ENCODE assay signal across 8 cellular contexts in the genomic region with DNA sequence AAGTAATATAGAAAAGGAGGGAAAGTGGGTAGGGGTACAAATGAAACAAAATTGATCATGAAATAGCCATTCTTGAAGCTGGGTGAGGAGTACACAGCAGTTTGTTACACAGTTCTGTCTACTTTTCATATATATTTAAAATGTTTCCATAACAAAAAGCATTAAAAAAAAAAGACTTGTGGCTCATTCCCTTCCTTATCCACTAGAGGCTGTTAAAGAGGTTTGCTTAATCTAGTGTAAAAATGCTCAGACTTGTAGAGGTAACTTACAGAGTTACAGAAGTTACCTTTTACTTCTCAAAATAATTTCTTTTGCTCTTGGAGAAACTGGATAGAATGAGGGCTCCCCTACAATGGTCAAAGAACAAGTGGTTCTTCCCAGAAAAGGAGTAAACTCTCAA. TPM values are rescaled to one million over a fixed set of nuclear protein-coding genes. Genes with fewer than 3 reads are reported as not detected.
DNase-seq lines count a peak whose midpoint lies in the region; ATAC-seq, FAIRE-seq and TF ChIP-seq lines count a peak whose summit lies in the region.

No MANE protein-coding gene starts in this region.

- no peak overlapping the region for H3K4me2 ChIP-seq in endothelial cell of umbilical vein (ENCODE audit: insufficient read depth, low read length)

- peak overlapping the region; percentile 97 for H3K27ac Mint-ChIP-seq in activated T-cell treated with anti-CD3 and anti-CD28 coated beads, Interleukin-2, amount 50 U/mL, for 72 hours

- H3K79me2 ChIP-seq in endothelial cell of umbilical vein (ENCODE audit: control insufficient read depth, insufficient read depth, low read length): no peaks in the 10 kb centered on the region

- intact Hi-C loops in endothelial cell of umbilical vein (cut with micrococcal nuclease): loop anchor here (1.0 kb wide), 1 partner anchor 83 kb away; no protein-coding TSS in a partner anchor

- TF ChIP-seq POLR2A in endothelial cell of umbilical vein (IDR thresholded peaks at IDR 0.05; ENCODE audit: low read depth, low read length): no peak

- no peak overlapping the region for H2AFZ ChIP-seq in endothelial cell of umbilical vein (ENCODE audit: low read depth, low read length)

- DNase-seq in activated T-cell treated with anti-CD3 and anti-CD28 coated beads, Interleukin-2, amount 50 U/mL, for 72 hours: no peak
- DNase-seq in activated T-cell treated with anti-CD3 and anti-CD28 coated beads, Interleukin-2, amount 50 U/mL, for 1 hour: no peak
- peak; percentile 30 for DNase-seq in SK-MEL-5 (ENCODE audit: low read depth, low spot score)
- peak; percentile 34 for DNase-seq in endothelial cell of umbilical vein (ENCODE audit: low read depth, low spot score)
- no peak for DNase-seq in NCI-H146 (lab: John Stamatoyannopoulos, UW)
- DNase-seq in EL: no peak
- no peak for DNase-seq in hepatic stellate cell (ENCODE audit: low spot score)

- H3K4me1 ChIP-seq in endothelial cell of umbilical vein (ENCODE audit: control insufficient read depth, extremely low read depth, insufficient read depth, low read length): no peaks in the 10 kb centered on the region

- H3K4me1 Mint-ChIP-seq in activated T-cell treated with anti-CD3 and anti-CD28 coated beads, Interleukin-2, amount 50 U/mL, for 72 hours (ENCODE audit: low read depth): peaks cover 95% of the 10 kb centered on the region

- in situ Hi-C loops in SK-MEL-5 (cut with HindIII; ENCODE audit: low pct_unique_long_range_greater_than_20kb, low sequenced_read_pairs): no loop called here

- no peaks in the 10 kb centered on the region for H3K9me3 Mint-ChIP-seq in activated T-cell treated with anti-CD3 and anti-CD28 coated beads, Interleukin-2, amount 50 U/mL, for 72 hours

- no peak overlapping the region for H3K4me3 ChIP-seq in endothelial cell of umbilical vein (replicated peaks in 1 of 3; ENCODE audit: insufficient read depth in 1 of 3, low read depth in 1 of 3, low read length in 3 of 3)

- no peaks in the 10 kb centered on the region for H4K20me1 ChIP-seq in endothelial cell of umbilical vein (replicated peaks; ENCODE audit: control insufficient read depth, extremely low read depth, insufficient read depth, low read length)

- H3K4me3 Mint-ChIP-seq in activated T-cell treated with anti-CD3 and anti-CD28 coated beads, Interleukin-2, amount 50 U/mL, for 72 hours: peak overlapping the region; percentile 79 to 91

- H3K36me3 Mint-ChIP-seq in activated T-cell treated with anti-CD3 and anti-CD28 coated beads, Interleukin-2, amount 50 U/mL, for 72 hours (ENCODE audit: insufficient read depth in 2 of 2): peaks cover 2 to 6% of the 10 kb centered on the region in 2 donors

- H3K9ac ChIP-seq in endothelial cell of umbilical vein (replicated peaks; ENCODE audit: extremely low read depth, insufficient read depth, low read length): no peak overlapping the region

- H3K9me3 ChIP-seq in endothelial cell of umbilical vein (replicated peaks; ENCODE audit: control insufficient read depth, insufficient read depth, low read length): no peaks in the 10 kb centered on the region

- BruUV-seq in endothelial cell of umbilical vein (replicated peaks; lab: Mats Ljungman, UMichigan): no TSS peak

- POLR2A ChIA-PET in endothelial cell of umbilical vein (lab: Charles Lee): no interaction called here

- H3K27me3 Mint-ChIP-seq in activated T-cell treated with anti-CD3 and anti-CD28 coated beads, Interleukin-2, amount 50 U/mL, for 72 hours (ENCODE audit: low read depth): no peaks in the 10 kb centered on the region

- peak; percentile 10 to 22 for TF ChIP-seq CTCF in endothelial cell of umbilical vein (IDR thresholded peaks at IDR 0.05; ENCODE audit: extremely low read depth in 1 of 2, insufficient read depth in 1 of 2, low read depth in 1 of 2, low read length in 2 of 2)

- dilution Hi-C loops in endothelial cell of umbilical vein (cut with MboI; ENCODE audit: extremely low pct_ligation_motif_present, low sequenced_read_pairs): no loop called here

- H3K27me3 ChIP-seq in endothelial cell of umbilical vein (ENCODE audit: control insufficient read depth in 2 of 2, insufficient read depth in 2 of 2, low read length in 2 of 2): no peaks in the 10 kb centered on the region

- no peaks in the 10 kb centered on the region for H3K9me1 ChIP-seq in endothelial cell of umbilical vein (replicated peaks; ENCODE audit: control insufficient read depth, extremely low read depth, insufficient read depth, low read length)

- no peaks in the 10 kb centered on the region for H3K36me3 ChIP-seq in endothelial cell of umbilical vein (ENCODE audit: control insufficient read depth in 2 of 2, extremely low read depth in 1 of 2, insufficient read depth in 2 of 2, low read length in 2 of 2)

- CTCF ChIA-PET in endothelial cell of umbilical vein (lab: Charles Lee): interaction anchor here (1.5 kb wide), 1 partner anchor 76 kb away, joined by 3 read pairs; no protein-coding TSS in a partner anchor

- H3K27ac ChIP-seq in endothelial cell of umbilical vein (ENCODE audit: insufficient read depth, low read depth, low read length): no peak overlapping the region
- peak overlapping the region; percentile 13 for H3K27ac ChIP-seq in temporal lobe (ENCODE audit: low read depth, low read length)

- FAIRE-seq in endothelial cell of umbilical vein (lab: Jason Lieb, UNC): no peak

- ATAC-seq in activated T-cell treated with anti-CD3 and anti-CD28 coated beads, Interleukin-2, amount 50 U/mL, for 72 hours (replicated peaks in 1 of 2): peak in 1 of 2 donors; percentile 14

TF ChIP-seq in endothelial cell of umbilical vein, 7 proteins besides CTCF, POLR2A, EP300 and RAD21:
- TF ChIP-seq JUN (IDR thresholded peaks at IDR 0.05; ENCODE audit: borderline replicate concordance, insufficient read depth, insufficient read length, low read depth): no peak
- TF ChIP-seq EZH2 (IDR thresholded peaks at IDR 0.05; ENCODE audit: borderline replicate concordance, low read depth, low read length, severe bottlenecking): no peak
- no peak for TF ChIP-seq POLR2AphosphoS5 (IDR thresholded peaks at IDR 0.05; ENCODE audit: insufficient read depth, low read depth, low read length)

RNA-seq across cellular contexts. Expression of gene WIPF1, which starts 8.1 kb away (rescaled TPM):
- total RNA-seq in activated T-cell treated with anti-CD3 and anti-CD28 coated beads, Interleukin-2, amount 50 U/mL, for 72 hours: 100 to 1,000 TPM; 198 to 237 TPM
- 6.1 and 8.2 TPM in 2 replicates for total RNA-seq in SK-MEL-5 (2014; rRNA removed; shearing (Covaris generic))
- polyA plus RNA-seq in SK-MEL-5 (2015; cell fraction: cytosol; rRNA removed): 29.2 and 29.7 TPM in 2 replicates
- 8.9 and 16.6 TPM in 2 replicates for polyA plus RNA-seq in SK-MEL-5 (2015; cell fraction: nucleus; rRNA removed)
- total RNA-seq in endothelial cell of umbilical vein (42.0 and 44.2 TPM in 2 replicates), temporal lobe (3.4 TPM)
- 15.3 and 17.5 TPM in 2 replicates for polyA plus RNA-seq in endothelial cell of umbilical vein
- polyA plus RNA-seq in endothelial cell of umbilical vein (2011; cell fraction: cytosol; rRNA removed): 12.9 and 16.3 TPM in 2 replicates
- polyA plus RNA-seq in endothelial cell of umbilical vein (2011; cell fraction: nucleus; rRNA removed): 14.6 and 15.2 TPM in 2 replicates
- 21.6 and 27.5 TPM in 2 replicates for polyA plus RNA-seq in endothelial cell of umbilical vein (2012)
- 10.7 and 12.6 TPM in 2 replicates for polyA minus RNA-seq in endothelial cell of umbilical vein
- polyA minus RNA-seq in endothelial cell of umbilical vein (2011; cell fraction: cytosol; rRNA and poly(A)+ RNA removed): not detected
- polyA minus RNA-seq in endothelial cell of umbilical vein (2011; cell fraction: nucleus; rRNA and poly(A)+ RNA removed): 20.8 and 24.5 TPM in 2 replicates

Comparison
In these comparisons a context has a peak if more than half of its experiments do, and no peak if none do; other contexts are left out.
1. DNase-seq: peak in SK-MEL-5 (single experiment) and endothelial cell of umbilical vein (single experiment); none in activated T-cell treated with anti-CD3 and anti-CD28 coated beads, Interleukin-2, amount 50 U/mL, for 72 hours (0 of 2), activated T-cell treated with anti-CD3 and anti-CD28 coated beads, Interleukin-2, amount 50 U/mL, for 1 hour (single experiment), NCI-H146 (single experiment), EL (single experiment) and hepatic stellate cell (single experiment).